In the genomic region with DNA sequence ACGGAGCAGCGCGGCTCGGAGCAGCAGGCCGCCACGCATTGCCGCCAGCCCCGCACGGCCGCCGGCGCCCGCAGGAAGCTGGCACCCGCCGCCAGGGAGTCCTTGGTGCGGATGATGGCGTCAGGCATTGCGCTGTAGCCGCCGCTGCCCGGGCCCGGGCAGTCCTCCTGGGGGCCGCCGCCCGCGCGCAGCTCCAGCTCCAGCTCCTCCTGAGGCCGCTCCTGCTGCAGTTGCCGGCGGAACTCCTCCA, we compare ENCODE assay signal across 9 cellular contexts. TPM values are rescaled to one million over a fixed set of nuclear protein-coding genes. Genes with fewer than 3 reads are reported as not detected.
A peak's percentile ranks its signal among the peaks of the same experiment; 100 is the strongest.
DNase-seq lines count a peak whose midpoint lies in the region; ATAC-seq, FAIRE-seq and TF ChIP-seq lines count a peak whose summit lies in the region.
"Had no signal": no experiment of that assay in that cellular context is flagged by ENCODE, and none has a peak within 500 bp of the region (broad histone marks: within the 10 kb centered on the region; RNA-seq: fewer than 3 reads in every experiment).

No MANE protein-coding gene starts in this region.

- in situ Hi-C loops in transverse colon (cut with MboI; ENCODE audit: low pct_ligation_motif_present in 1 of 4, low pct_unique_long_range_greater_than_20kb in 1 of 4, low sequenced_read_pairs in 3 of 4): no loop called here

- peak overlapping the region; percentile 66 to 92 (median 88) for H3K27ac ChIP-seq in right lobe of liver
- H3K27ac ChIP-seq in transverse colon: peak overlapping the region; percentile 91 to 98 (median 95)

- no peak for TF ChIP-seq EP300 in transverse colon (IDR thresholded peaks at IDR 0.05; ENCODE audit: low read depth)

- no CpG with 5 or more reads among the region's 30 CpGs for WGBS in right lobe of liver (ENCODE audit: insufficient coverage, low coverage, low lambda C conversion rate, missing lambda C conversion rate)
- WGBS in transverse colon (ENCODE audit: low coverage in 1 of 2), 2 donors: 1% methylated on average over 19 of the region's 30 CpGs; no CpG with 5 or more reads in 1 of the 2 donors

- no peak for TF ChIP-seq POLR2A in right lobe of liver (IDR thresholded peaks at IDR 0.05)
- no peak for TF ChIP-seq POLR2A in transverse colon (IDR thresholded peaks at IDR 0.05)
- TF ChIP-seq POLR2A in GM12891 (IDR thresholded peaks at IDR 0.05; ENCODE audit: low read depth, low read length): no peak

- H3K9me3 ChIP-seq in adipocyte (ENCODE audit: control insufficient read depth, low read length): no peaks in the 10 kb centered on the region
- no peaks in the 10 kb centered on the region for H3K9me3 ChIP-seq in right lobe of liver
- H3K9me3 ChIP-seq in transverse colon: no peaks in the 10 kb centered on the region

- intact Hi-C loops in right lobe of liver (cut with DNase I): no loop called here
- intact Hi-C loops in transverse colon (cut with DNase I; ENCODE audit: low total_unique reads): no loop called here

- H3K9ac ChIP-seq in adipocyte (ENCODE audit: low read length): peak overlapping the region; percentile 89

- H3K27me3 ChIP-seq in adipocyte (replicated peaks; ENCODE audit: control insufficient read depth, insufficient read depth, low read length) (no peaks in the 10 kb centered on the region), right lobe of liver (no peaks in the 10 kb centered on the region), transverse colon (no peaks in the 10 kb centered on the region)

- no peak for FAIRE-seq in GM12891 (lab: Jason Lieb, UNC)

- peak overlapping the region; percentile 84 for H3K4me3 ChIP-seq in adipocyte (ENCODE audit: low read length)
- H3K4me3 ChIP-seq in right lobe of liver: peak overlapping the region; percentile 62 to 75 (median 63)
- H3K4me3 ChIP-seq in transverse colon: peak overlapping the region; percentile 42 to 90 (median 69)

- H3K4me1 ChIP-seq in adipocyte (ENCODE audit: control insufficient read depth, insufficient read depth, low read length) (peaks cover 31% of the 10 kb centered on the region), right lobe of liver (peaks cover 0 to 42% (median 11%) of the 10 kb centered on the region in 4 donors), transverse colon (peaks cover 0 to 28% (median 17%) of the 10 kb centered on the region in 4 donors)

- DNase-seq in adipocyte (ENCODE audit: low read depth): no peak
- DNase-seq in right lobe of liver: no peak
- no peak for DNase-seq in transverse colon
- no peak for DNase-seq in SK-N-DZ (ENCODE audit: low spot score)
- DNase-seq in GM12891 (ENCODE audit: insufficient read length, low spot score): no peak

- no peaks in the 10 kb centered on the region for H3K36me3 ChIP-seq in adipocyte (ENCODE audit: control insufficient read depth, insufficient read depth, low read length, severe bottlenecking)
- H3K36me3 ChIP-seq in right lobe of liver: no peaks in the 10 kb centered on the region
- H3K36me3 ChIP-seq in transverse colon: no peaks in the 10 kb centered on the region

- no peak for TF ChIP-seq CTCF in right lobe of liver (IDR thresholded peaks at IDR 0.05)
- TF ChIP-seq CTCF in transverse colon (IDR thresholded peaks at IDR 0.05): no peak

- peak; percentile 8 for ATAC-seq in GM18858 (IDR thresholded peaks at IDR 0.05; ENCODE audit: unreplicated experiment)
- ATAC-seq in HG03039 (IDR thresholded peaks at IDR 0.05; ENCODE audit: unreplicated experiment): peak; percentile 24
- peak in 2 of 4 donors; percentile 3 to 18 for ATAC-seq in right lobe of liver
- no peak for ATAC-seq in HG02610 (IDR thresholded peaks at IDR 0.05; ENCODE audit: unreplicated experiment)

TF ChIP-seq in GM12891, 5 proteins besides CTCF, POLR2A, EP300 and RAD21:
- TF ChIP-seq SPI1 (IDR thresholded peaks at IDR 0.05; ENCODE audit: low read depth, low read length): no peak
- TF ChIP-seq POLR2AphosphoS5 (IDR thresholded peaks at IDR 0.05; ENCODE audit: low read depth, low read length): no peak
- no peak for TF ChIP-seq POU2F2 (IDR thresholded peaks at IDR 0.05; ENCODE audit: low read depth, low read length)
- no peak for TF ChIP-seq TAF1 (IDR thresholded peaks at IDR 0.05; ENCODE audit: low read depth, low read length)
- no peak for TF ChIP-seq PAX5 (IDR thresholded peaks at IDR 0.05; ENCODE audit: insufficient read depth, low read length, severe bottlenecking)

RNA-seq across cellular contexts. Expression of a gene that starts 0.6 kb away (rescaled TPM):
- total RNA-seq in right lobe of liver (10 to 100 TPM in 1 of 6 experiments, 1 to 10 TPM in 5; 6.8 to 11.1 (median 9.3) TPM), transverse colon (10 to 100 TPM in 3 of 4 donors, 1 to 10 TPM in 1; 2.2 to 50.5 (median 21.2) TPM)
- 21.8 and 25.4 TPM in 2 replicates for polyA plus RNA-seq in SK-N-DZ (2014; cell fraction: cytosol; rRNA removed)
- polyA plus RNA-seq in SK-N-DZ (2014; cell fraction: nucleus; rRNA removed): 15.9 and 19.2 TPM in 2 replicates
- polyA plus RNA-seq in GM12891 (2012; ENCODE audit: low read depth, missing spikeins): 0.10 TPM

RNA-seq across cellular contexts. Expression of a gene that starts 34.4 kb away (rescaled TPM):
- not detected for total RNA-seq in right lobe of liver
- not detected for total RNA-seq in transverse colon
- not detected in 2 replicates for polyA plus RNA-seq in SK-N-DZ (2014; cell fraction: cytosol; rRNA removed)
- not detected in 2 replicates for polyA plus RNA-seq in SK-N-DZ (2014; cell fraction: nucleus; rRNA removed)
- polyA plus RNA-seq in GM12891 (2012; ENCODE audit: low read depth, missing spikeins): not detected
- total RNA-seq: T-helper 2 cell treated with Interferon-gamma antibody and Interleukin-4, amounts not matched to agents 100 ng/mL and 5 ng/mL, for 36 hours had no signal

RNA-seq across cellular contexts. Expression of a gene that starts 59.4 kb away (rescaled TPM):
- total RNA-seq in right lobe of liver (not detected), transverse colon (not detected)
- polyA plus RNA-seq in SK-N-DZ (2014; cell fraction: cytosol; rRNA removed): 0.17 and 0.23 TPM in 2 replicates
- polyA plus RNA-seq in SK-N-DZ (2014; cell fraction: nucleus; rRNA removed): not detected in 2 replicates
- polyA plus RNA-seq in GM12891 (2012; ENCODE audit: low read depth, missing spikeins): not detected
- total RNA-seq: T-helper 2 cell treated with Interferon-gamma antibody and Interleukin-4, amounts not matched to agents 100 ng/mL and 5 ng/mL, for 36 hours had no signal
